Comparison of ENCODE assay signal across 1 cellular context in the genomic region with DNA sequence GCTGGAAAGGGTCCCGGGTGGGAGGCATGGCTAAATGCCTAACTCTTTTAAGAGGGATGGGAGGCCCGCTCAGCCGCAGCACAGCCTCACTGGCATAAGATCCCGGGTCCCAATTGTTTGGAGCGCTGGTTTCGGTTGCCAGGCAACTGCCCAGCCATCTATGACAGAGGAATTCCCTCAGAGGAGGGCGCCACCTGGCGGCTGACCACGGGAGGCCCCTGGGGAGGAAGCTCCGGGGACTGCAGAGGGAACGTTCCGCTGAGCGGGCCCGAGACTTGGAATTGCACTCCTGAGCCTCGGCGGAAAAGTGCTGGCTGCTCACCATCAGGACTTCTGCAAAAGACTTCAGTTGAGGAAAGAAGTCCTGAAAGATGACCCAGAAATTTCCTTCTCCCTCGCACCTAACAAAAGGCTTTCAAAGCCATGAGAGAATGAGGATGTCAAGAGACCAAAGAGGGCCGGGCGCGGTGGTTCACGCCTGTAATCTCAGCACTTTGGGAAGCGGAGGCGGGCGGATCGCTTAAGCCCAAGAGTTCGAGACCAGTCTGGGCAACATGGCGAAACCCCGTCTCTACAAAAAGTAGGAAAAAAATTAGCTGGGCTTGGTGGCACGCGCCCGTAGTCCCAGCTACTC.
TF ChIP-seq lines count a peak whose summit lies in the region.

No MANE protein-coding gene starts in this region.

TF ChIP-seq in K562, 482 proteins besides CTCF, POLR2A, EP300 and RAD21 (continued from another document):
- TF ChIP-seq ZKSCAN1 (IDR thresholded peaks at IDR 0.05; ENCODE audit: low read depth, low read length), result 0 out of 2 replicates have a peak, but pooled peaks have one; percentile 48
- TF ChIP-seq, protein P1, sequence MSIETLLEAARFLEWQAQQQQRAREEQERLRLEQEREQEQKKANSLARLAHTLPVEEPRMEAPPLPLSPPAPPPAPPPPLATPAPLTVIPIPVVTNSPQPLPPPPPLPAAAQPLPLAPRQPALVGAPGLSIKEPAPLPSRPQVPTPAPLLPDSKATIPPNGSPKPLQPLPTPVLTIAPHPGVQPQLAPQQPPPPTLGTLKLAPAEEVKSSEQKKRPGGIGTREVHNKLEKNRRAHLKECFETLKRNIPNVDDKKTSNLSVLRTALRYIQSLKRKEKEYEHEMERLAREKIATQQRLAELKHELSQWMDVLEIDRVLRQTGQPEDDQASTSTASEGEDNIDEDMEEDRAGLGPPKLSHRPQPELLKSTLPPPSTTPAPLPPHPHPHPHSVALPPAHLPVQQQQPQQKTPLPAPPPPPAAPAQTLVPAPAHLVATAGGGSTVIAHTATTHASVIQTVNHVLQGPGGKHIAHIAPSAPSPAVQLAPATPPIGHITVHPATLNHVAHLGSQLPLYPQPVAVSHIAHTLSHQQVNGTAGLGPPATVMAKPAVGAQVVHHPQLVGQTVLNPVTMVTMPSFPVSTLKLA (conservative IDR thresholded peaks at IDR 0.05), result 0 out of 4 replicates have a peak, but pooled peaks of 1 of the 2 experiments have one; percentile 16
- peak in 1 of 2 experiments; percentile 38; a peak in 1 of 4 replicates for TF ChIP-seq SRF (CRISPR knock-in tag; IDR thresholded peaks at IDR 0.05)
- peak; percentile 50; the same call in 1 of the 2 replicates for TF ChIP-seq ESRRA (IDR thresholded peaks at IDR 0.05; ENCODE audit: borderline replicate concordance, low read depth)
- TF ChIP-seq MAZ (CRISPR knock-in tag; conservative IDR thresholded peaks at IDR 0.05 in 1 of 2, IDR thresholded peaks at IDR 0.05 in 1 of 2), result peak; percentile 42 to 89; a peak in 2 of 4 replicates
- TF ChIP-seq, protein P2, sequence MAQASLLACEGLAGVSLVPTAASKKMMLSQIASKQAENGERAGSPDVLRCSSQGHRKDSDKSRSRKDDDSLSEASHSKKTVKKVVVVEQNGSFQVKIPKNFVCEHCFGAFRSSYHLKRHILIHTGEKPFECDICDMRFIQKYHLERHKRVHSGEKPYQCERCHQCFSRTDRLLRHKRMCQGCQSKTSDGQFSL (CRISPR knock-in tag; IDR thresholded peaks at IDR 0.05), result no peak
- TF ChIP-seq, protein P2 (tag; IDR thresholded peaks at IDR 0.05), result no peak
- TF ChIP-seq SREBF1 (IDR thresholded peaks at IDR 0.05; ENCODE audit: borderline replicate concordance, low read depth, low read length), result peak; percentile 23; the same call in 1 of the 2 replicates
- TF ChIP-seq, protein P3, sequence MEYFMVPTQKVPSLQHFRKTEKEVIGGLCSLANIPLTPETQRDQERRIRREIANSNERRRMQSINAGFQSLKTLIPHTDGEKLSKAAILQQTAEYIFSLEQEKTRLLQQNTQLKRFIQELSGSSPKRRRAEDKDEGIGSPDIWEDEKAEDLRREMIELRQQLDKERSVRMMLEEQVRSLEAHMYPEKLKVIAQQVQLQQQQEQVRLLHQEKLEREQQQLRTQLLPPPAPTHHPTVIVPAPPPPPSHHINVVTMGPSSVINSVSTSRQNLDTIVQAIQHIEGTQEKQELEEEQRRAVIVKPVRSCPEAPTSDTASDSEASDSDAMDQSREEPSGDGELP (CRISPR knock-in tag; IDR thresholded peaks at IDR 0.05; ENCODE audit: borderline replicate concordance), result peak; percentile 83; the same call in 1 of the 2 replicates
- TF ChIP-seq BCOR (IDR thresholded peaks at IDR 0.05), result peak; percentile 49; the same call in 1 of the 2 replicates
- peak in 1 of 2 experiments; percentile 15; a peak in 1 of 4 replicates for TF ChIP-seq SIN3A (IDR thresholded peaks at IDR 0.05; ENCODE audit: borderline replicate concordance in 2 of 2, control insufficient read depth in 1 of 2, low read depth in 2 of 2, low read length in 2 of 2)
- peak; percentile 45; the same call in 1 of the 2 replicates for TF ChIP-seq ETV5 (CRISPR knock-in tag; IDR thresholded peaks at IDR 0.05; ENCODE audit: low read depth)
- TF ChIP-seq SMARCA5 (IDR thresholded peaks at IDR 0.05), result no peak
- peak; percentile 21 for TF ChIP-seq KDM5B (IDR thresholded peaks at IDR 0.05; ENCODE audit: insufficient replicate concordance, low read depth, low read length)
- TF ChIP-seq IFI16 (CRISPR knock-in tag; IDR thresholded peaks at IDR 0.05), result no peak
- TF ChIP-seq MXI1 (IDR thresholded peaks at IDR 0.05; ENCODE audit: low read depth, low read length), result 0 out of 2 replicates have a peak, but pooled peaks have one; percentile 46
- TF ChIP-seq, protein P4, sequence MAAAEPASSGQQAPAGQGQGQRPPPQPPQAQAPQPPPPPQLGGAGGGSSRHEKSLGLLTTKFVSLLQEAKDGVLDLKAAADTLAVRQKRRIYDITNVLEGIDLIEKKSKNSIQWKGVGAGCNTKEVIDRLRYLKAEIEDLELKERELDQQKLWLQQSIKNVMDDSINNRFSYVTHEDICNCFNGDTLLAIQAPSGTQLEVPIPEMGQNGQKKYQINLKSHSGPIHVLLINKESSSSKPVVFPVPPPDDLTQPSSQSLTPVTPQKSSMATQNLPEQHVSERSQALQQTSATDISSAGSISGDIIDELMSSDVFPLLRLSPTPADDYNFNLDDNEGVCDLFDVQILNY (CRISPR knock-in tag; IDR thresholded peaks at IDR 0.05), result peak; percentile 82
- TF ChIP-seq SMARCE1 (IDR thresholded peaks at IDR 0.05), result 0 out of 2 replicates have a peak, but pooled peaks have one; percentile 8
- TF ChIP-seq YY1 (IDR thresholded peaks at IDR 0.05; ENCODE audit: borderline replicate concordance in 1 of 3, control insufficient read depth in 1 of 3, extremely low read depth in 1 of 3, insufficient read depth in 3 of 3, insufficient read length in 1 of 3, insufficient replicate concordance in 2 of 3, low read depth in 1 of 3, low read length in 2 of 3), result peak in 2 of 3 experiments; percentile 40 to 46
- TF ChIP-seq NRF1 (conservative IDR thresholded peaks at IDR 0.05 in 1 of 2, IDR thresholded peaks at IDR 0.05 in 1 of 2), result peak; percentile 12 to 34; a peak in 1 of 4 replicates
- peak; percentile 14 for TF ChIP-seq ZFP36 (IDR thresholded peaks at IDR 0.05; ENCODE audit: low read depth, low read length, partially characterized antibody)
- TF ChIP-seq LCOR (CRISPR knock-in tag; IDR thresholded peaks at IDR 0.05), result no peak
- 0 out of 2 replicates have a peak, but pooled peaks have one; percentile 54 for TF ChIP-seq SP1 (CRISPR knock-in tag; IDR thresholded peaks at IDR 0.05)
- peak; percentile 78 for TF ChIP-seq TEAD4 (IDR thresholded peaks at IDR 0.05; ENCODE audit: low read length)
- no peak for TF ChIP-seq TEAD4 (CRISPR knock-in tag; IDR thresholded peaks at IDR 0.05; ENCODE audit: borderline replicate concordance)
- TF ChIP-seq NEUROD1 (IDR thresholded peaks at IDR 0.05; ENCODE audit: borderline replicate concordance, low read depth, low read length, partially characterized antibody), result peak; percentile 38
- TF ChIP-seq MBD1 (CRISPR knock-in tag; IDR thresholded peaks at IDR 0.05), result 0 out of 2 replicates have a peak, but pooled peaks have one; percentile 3
- TF ChIP-seq KLF16 (IDR thresholded peaks at IDR 0.05), result peak; percentile 62; the same call in 1 of the 2 replicates
